Comparison of ENCODE assay signal across 8 cellular contexts in genomic region chr17:7883781-7884386, GRCh38.
DNase-seq lines count a peak whose midpoint lies in the region; ATAC-seq lines count a peak whose summit lies in the region.

No MANE protein-coding gene starts in this region.

- DNase-seq in DMS79 treated with DMSO at 0.1 percent for 48 hours (lab: John Stamatoyannopoulos, UW), result peak; percentile 53
- peak; percentile 24 for DNase-seq in NAMALWA (ENCODE audit: low spot score)
- DNase-seq in activated T-cell treated with anti-CD3 and anti-CD28 coated beads for 24 hours (ENCODE audit: low read depth), result peak; percentile 27
- peak; percentile 66 for DNase-seq in glomerular visceral epithelial cell (ENCODE audit: extremely low spot score)
- DNase-seq in stimulated activated CD4-positive, alpha-beta T cell treated with anti-CD3 and anti-CD28 coated beads, Interleukin-4, amount 100 ng/mL, for 4 hours, result peak; percentile 14 to 41
- no peak for DNase-seq in AG08396 (ENCODE audit: low spot score)
- no peak for DNase-seq in medulla oblongata (ENCODE audit: extremely low spot score)

- no peak for ATAC-seq in HG03135 (IDR thresholded peaks at IDR 0.05; ENCODE audit: unreplicated experiment)

Comparison
In these comparisons a context has a peak if more than half of its experiments do, and no peak if none do; other contexts are left out.
1. DNase-seq: peak in DMS79 treated with DMSO at 0.1 percent for 48 hours (single experiment), NAMALWA (single experiment), activated T-cell treated with anti-CD3 and anti-CD28 coated beads for 24 hours (single experiment), glomerular visceral epithelial cell (single experiment) and stimulated activated CD4-positive, alpha-beta T cell treated with anti-CD3 and anti-CD28 coated beads, Interleukin-4, amount 100 ng/mL, for 4 hours (2 of 2); none in AG08396 (single experiment) and medulla oblongata (single experiment).